In the genomic region with DNA sequence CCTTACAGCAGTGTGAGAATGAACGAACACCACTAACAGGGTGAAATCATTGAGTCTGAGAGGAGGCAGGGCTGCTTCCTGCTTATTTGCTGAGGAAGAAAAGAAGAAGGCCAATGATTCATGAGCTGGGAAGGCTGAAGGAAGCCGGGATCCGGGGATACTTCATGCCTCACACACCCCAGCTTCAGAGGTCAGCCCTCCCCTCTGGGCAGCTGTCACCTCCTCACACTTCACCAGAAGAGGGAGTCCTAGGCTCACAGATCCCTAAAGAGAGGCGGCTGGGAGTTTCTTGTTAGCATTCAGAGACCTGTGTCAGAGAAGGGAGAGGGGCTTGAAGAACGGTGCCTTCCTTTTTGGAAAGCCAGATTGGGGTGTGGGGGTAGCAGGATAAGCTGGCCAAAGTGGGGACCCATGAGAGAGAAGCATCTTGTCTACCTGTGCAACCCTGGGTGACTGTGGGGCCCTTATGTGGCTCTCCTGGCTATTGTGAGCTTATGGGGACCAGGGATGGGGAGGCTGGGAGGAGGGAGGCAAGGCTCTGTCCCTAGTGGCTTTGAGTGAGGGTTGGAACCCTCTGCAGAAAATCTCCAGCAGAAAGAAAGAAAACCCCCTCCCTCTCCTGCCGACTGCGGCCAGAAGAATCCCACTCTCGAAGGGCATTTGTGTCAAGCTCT, we compare ENCODE assay signal across 9 cellular contexts.
A peak's percentile ranks its signal among the peaks of the same experiment; 100 is the strongest.
DNase-seq lines count a peak whose midpoint lies in the region; ATAC-seq and TF ChIP-seq lines count a peak whose summit lies in the region.
"Had no signal": no experiment of that assay in that cellular context is flagged by ENCODE, and none has a peak within 500 bp of the region (broad histone marks: within the 10 kb centered on the region; RNA-seq: fewer than 3 reads in every experiment).

No MANE protein-coding gene starts in this region.

- no peak overlapping the region for H3K4me3 Mint-ChIP-seq in naive thymus-derived CD4-positive, alpha-beta T cell

- H3K4me1 ChIP-seq in naive thymus-derived CD4-positive, alpha-beta T cell (ENCODE audit: control insufficient read depth in 2 of 2, insufficient read depth in 2 of 2, low read length in 2 of 2), result peaks cover 14 to 24% of the 10 kb centered on the region in 2 donors
- H3K4me1 ChIP-seq in tibial artery, result peaks cover 0 to 3% (median 0%) of the 10 kb centered on the region in 4 donors

- peak; percentile 95 for DNase-seq in EH (ENCODE audit: low read depth)
- peak; percentile 39 for DNase-seq in NCI-H510A (lab: John Stamatoyannopoulos, UW)
- peak; percentile 22 for DNase-seq in activated CD4-positive, alpha-beta T cell treated with anti-CD3 and anti-CD28 coated beads, Interleukin-2, amount 50 U/mL, for 1 hour
- DNase-seq in erythroblast (lab: John Stamatoyannopoulos, UW), result peak; percentile 44 to 59
- peak in 6 of 9 donors; percentile 31 to 49 (median 39) for DNase-seq in naive thymus-derived CD4-positive, alpha-beta T cell
- no peak for DNase-seq in tibial artery

- peaks cover 14 to 48% (median 18%) of the 10 kb centered on the region in 7 donors for H3K4me1 Mint-ChIP-seq in naive thymus-derived CD4-positive, alpha-beta T cell

- H3K4me3 ChIP-seq in naive thymus-derived CD4-positive, alpha-beta T cell (ENCODE audit: low read length), result no peak overlapping the region
- H3K4me3 ChIP-seq in tibial artery, result no peak overlapping the region

- peaks cover 0 to 5% (median 0%) of the 10 kb centered on the region in 11 donors for H3K9me3 Mint-ChIP-seq in naive thymus-derived CD4-positive, alpha-beta T cell
- H3K9me3 Mint-ChIP-seq: activated naive CD4-positive, alpha-beta T cell treated with anti-CD3 and anti-CD28 coated beads, Interleukin-2, amount 50 U/mL, for 72 hours had no signal

- POLR2A ChIA-PET in naive thymus-derived CD4-positive, alpha-beta T cell (lab: Charles Lee), result interaction anchor here (0.6 kb wide), 1 partner anchor 1817 kb away, joined by 4 read pairs; no protein-coding TSS in a partner anchor

- peaks cover 0 to 29% (median 5%) of the 10 kb centered on the region in 5 donors for H3K27me3 Mint-ChIP-seq in naive thymus-derived CD4-positive, alpha-beta T cell

- peak; percentile 42 to 46 for TF ChIP-seq CTCF in tibial artery (IDR thresholded peaks at IDR 0.05)

- intact Hi-C loops in naive thymus-derived CD4-positive, alpha-beta T cell (cut with micrococcal nuclease), result loop anchor here (1.0 to 10.0 kb wide), 6 partner anchors 46 to 934 kb away; no protein-coding TSS in a partner anchor
- intact Hi-C loops in tibial artery (cut with DNase I; ENCODE audit: low total_unique reads), result loop anchor here (2.0 to 10.0 kb wide), 2 partner anchors 67 to 943 kb away; no protein-coding TSS in a partner anchor

- no peaks in the 10 kb centered on the region for H3K36me3 Mint-ChIP-seq in naive thymus-derived CD4-positive, alpha-beta T cell
- H3K36me3 Mint-ChIP-seq: activated naive CD4-positive, alpha-beta T cell treated with anti-CD3 and anti-CD28 coated beads, Interleukin-2, amount 50 U/mL, for 72 hours had no signal

- H3K36me3 ChIP-seq in naive thymus-derived CD4-positive, alpha-beta T cell (ENCODE audit: control insufficient read depth in 2 of 3, insufficient read depth in 3 of 3, low read length in 3 of 3), result no peaks in the 10 kb centered on the region
- no peaks in the 10 kb centered on the region for H3K36me3 ChIP-seq in tibial artery

- no peak for TF ChIP-seq POLR2A in erythroblast (IDR thresholded peaks at IDR 0.05; ENCODE audit: low read length)

- H3K27ac Mint-ChIP-seq in naive thymus-derived CD4-positive, alpha-beta T cell, result peak overlapping the region in 1 of 9 donors; percentile 51

- ATAC-seq in HG02623 (IDR thresholded peaks at IDR 0.05; ENCODE audit: unreplicated experiment) (peak; percentile 44), GM19467 (IDR thresholded peaks at IDR 0.05; ENCODE audit: unreplicated experiment) (no peak)
- ATAC-seq in naive thymus-derived CD4-positive, alpha-beta T cell, result peak; percentile 52

- H3K27ac ChIP-seq in naive thymus-derived CD4-positive, alpha-beta T cell (ENCODE audit: low read depth, low read length), result no peak overlapping the region
- H3K27ac ChIP-seq in tibial artery, result no peak overlapping the region

- CTCF ChIA-PET in naive thymus-derived CD4-positive, alpha-beta T cell (lab: Charles Lee), result interaction anchor here (1.1 to 1.9 kb wide), 2 partner anchors 566 to 933 kb away, joined by 3 to 9 read pairs; no protein-coding TSS in a partner anchor

- H3K27me3 ChIP-seq in naive thymus-derived CD4-positive, alpha-beta T cell (ENCODE audit: control insufficient read depth in 2 of 2, insufficient read depth in 2 of 2, low read length in 2 of 2), result no peaks in the 10 kb centered on the region
- H3K27me3 ChIP-seq in tibial artery, result peaks cover 0 to 20% of the 10 kb centered on the region in 2 donors

- no peaks in the 10 kb centered on the region for H3K9me3 ChIP-seq in naive thymus-derived CD4-positive, alpha-beta T cell (ENCODE audit: control insufficient read depth in 2 of 3, low read length in 3 of 3)
- peaks cover 0 to 12% (median 0%) of the 10 kb centered on the region in 3 donors for H3K9me3 ChIP-seq in tibial artery

Comparison
In these comparisons a context has a peak if more than half of its experiments do, and no peak if none do; other contexts are left out.
1. DNase-seq: peak in EH (single experiment), NCI-H510A (single experiment), activated CD4-positive, alpha-beta T cell treated with anti-CD3 and anti-CD28 coated beads, Interleukin-2, amount 50 U/mL, for 1 hour (single experiment), erythroblast (2 of 2) and naive thymus-derived CD4-positive, alpha-beta T cell (6 of 9); none in tibial artery (0 of 2).